34 cellular contexts compared by ENCODE assay signal in the genomic region with DNA sequence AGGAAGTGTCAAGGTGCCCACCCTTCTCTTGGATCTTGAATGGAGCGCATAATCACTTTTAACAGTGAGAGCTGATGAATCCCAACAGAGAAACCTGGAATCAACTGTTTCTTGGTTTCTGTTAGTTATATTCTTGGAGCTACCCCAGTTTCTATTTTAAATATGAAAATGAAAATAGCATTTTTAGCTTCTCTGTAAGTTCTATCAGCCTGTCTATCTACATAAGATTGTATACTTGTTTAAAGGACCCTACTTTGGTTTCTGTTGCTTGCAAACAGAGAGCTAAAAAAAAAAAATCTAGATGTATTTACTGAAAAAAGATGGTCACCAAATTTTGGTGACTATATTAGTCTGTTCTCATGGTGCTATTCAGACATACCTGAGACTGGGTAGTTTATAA.
"Had no signal": no experiment of that assay in that cellular context is flagged by ENCODE, and none has a peak within 500 bp of the region (broad histone marks: within the 10 kb centered on the region; RNA-seq: fewer than 3 reads in every experiment).

No MANE protein-coding gene starts in this region.

- H3K27me3 ChIP-seq: MG63 had no signal

- H3K9me3 ChIP-seq: MG63 had no signal

- DNase-seq: Karpas-422, Kasumi-1, KG1, MG63, MV-4-11, NCI-H1048, NCI-H1092, NCI-H1092 treated with DMSO at 0.1 percent for 48 hours, NCI-H1105, NCI-H1105 treated with DMSO at 0.1 percent for 48 hours, NCI-H1417, NCI-H1417 treated with DMSO at 0.1 percent for 48 hours, NCI-H1436, NCI-H1436 treated with DMSO at 0.1 percent for 48 hours, NCI-H146, NCI-H1694, NCI-H1694 treated with DMSO at 0.1 percent for 48 hours, NCI-H187, NCI-H187 treated with DMSO at 0.1 percent for 48 hours, NCI-H1930, NCI-H2029, NCI-H2029 treated with DMSO at 0.1 percent for 48 hours, NCI-H2081, NCI-H2081 treated with DMSO at 0.1 percent for 48 hours, NCI-H2107, NCI-H2171, NCI-H2171 treated with DMSO at 0.1 percent for 48 hours, NCI-H2227 treated with DMSO at 0.1 percent for 48 hours, NCI-H226, NCI-H345, NCI-H446, NCI-H446 treated with DMSO at 0.1 percent for 48 hours, NCI-H510A, NCI-H510A treated with DMSO at 0.1 percent for 48 hours had no signal

- H3K4me3 ChIP-seq: MG63 had no signal

- H3K36me3 ChIP-seq: MG63 had no signal
